2 cellular contexts compared by ENCODE assay signal in the genomic region with DNA sequence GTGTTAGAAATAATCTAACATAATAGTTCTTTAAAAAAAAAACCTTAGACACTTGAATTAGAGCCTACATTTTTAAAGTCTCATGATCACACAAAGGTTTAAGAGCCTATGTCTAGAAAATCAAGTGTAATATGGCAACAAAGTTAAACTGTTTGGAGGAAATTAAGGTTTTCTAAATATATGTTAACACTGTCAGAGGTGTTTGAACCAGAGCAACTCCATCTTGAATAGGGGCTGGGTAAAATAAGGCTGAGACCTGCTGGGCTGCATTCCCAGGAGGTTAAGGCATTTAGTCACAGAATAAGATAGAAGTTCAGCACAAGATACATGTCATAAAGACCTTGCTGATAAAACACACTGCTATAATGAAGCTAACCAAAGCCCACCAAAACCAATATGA.
TF ChIP-seq lines count a peak whose summit lies in the region.

No MANE protein-coding gene starts in this region.

TF ChIP-seq in liver, 16 proteins besides CTCF, POLR2A, EP300 and RAD21 (continued from another document):
- no peak for TF ChIP-seq HNF4A (conservative IDR thresholded peaks at IDR 0.05)
- no peak for TF ChIP-seq EGR1 (IDR thresholded peaks at IDR 0.05; ENCODE audit: low read depth in 2 of 2)
- no peak for TF ChIP-seq ZBTB33 (IDR thresholded peaks at IDR 0.05)
- no peak for TF ChIP-seq SP1 (IDR thresholded peaks at IDR 0.05)
- TF ChIP-seq RXRA (IDR thresholded peaks at IDR 0.05), result no peak
- TF ChIP-seq, protein P1, sequence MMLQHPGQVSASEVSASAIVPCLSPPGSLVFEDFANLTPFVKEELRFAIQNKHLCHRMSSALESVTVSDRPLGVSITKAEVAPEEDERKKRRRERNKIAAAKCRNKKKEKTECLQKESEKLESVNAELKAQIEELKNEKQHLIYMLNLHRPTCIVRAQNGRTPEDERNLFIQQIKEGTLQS (IDR thresholded peaks at IDR 0.05), result no peak
- no peak for TF ChIP-seq REST (IDR thresholded peaks at IDR 0.05)
- no peak for TF ChIP-seq HNF4G (IDR thresholded peaks at IDR 0.05)
- no peak for TF ChIP-seq YY1 (IDR thresholded peaks at IDR 0.05)
- no peak for TF ChIP-seq MAX (IDR thresholded peaks at IDR 0.05)
- no peak for TF ChIP-seq FOXA2 (IDR thresholded peaks at IDR 0.05)
- TF ChIP-seq NR2F2 (IDR thresholded peaks at IDR 0.05), result no peak
- TF ChIP-seq JUND (IDR thresholded peaks at IDR 0.05), result no peak
TF ChIP-seq in liver: peak in this region for 0.

TF ChIP-seq in HepG2, 621 proteins besides CTCF, POLR2A, EP300 and RAD21:
- TF ChIP-seq ZFP90 (CRISPR knock-in tag; IDR thresholded peaks at IDR 0.05; ENCODE audit: borderline replicate concordance), result no peak
- TF ChIP-seq SAP130 (CRISPR knock-in tag; IDR thresholded peaks at IDR 0.05; ENCODE audit: low read depth), result no peak
- TF ChIP-seq RFX3 (CRISPR knock-in tag; IDR thresholded peaks at IDR 0.05), result no peak
- TF ChIP-seq TMF1 (CRISPR knock-in tag; IDR thresholded peaks at IDR 0.05; ENCODE audit: low read depth), result no peak
- TF ChIP-seq ZZZ3 (CRISPR knock-in tag; IDR thresholded peaks at IDR 0.05; ENCODE audit: borderline replicate concordance), result no peak
- TF ChIP-seq NFYC (CRISPR knock-in tag; IDR thresholded peaks at IDR 0.05), result no peak
- TF ChIP-seq ATF4 (CRISPR knock-in tag; IDR thresholded peaks at IDR 0.05), result no peak
- TF ChIP-seq YEATS2 (CRISPR knock-in tag; IDR thresholded peaks at IDR 0.05; ENCODE audit: borderline replicate concordance), result no peak
- no peak for TF ChIP-seq ZNF292 (CRISPR knock-in tag; IDR thresholded peaks at IDR 0.05; ENCODE audit: borderline replicate concordance, low read depth)
- TF ChIP-seq KDM5B (CRISPR knock-in tag; IDR thresholded peaks at IDR 0.05; ENCODE audit: borderline replicate concordance), result no peak
- TF ChIP-seq NAIF1 (CRISPR knock-in tag; IDR thresholded peaks at IDR 0.05; ENCODE audit: borderline replicate concordance), result no peak
- TF ChIP-seq, protein P2, sequence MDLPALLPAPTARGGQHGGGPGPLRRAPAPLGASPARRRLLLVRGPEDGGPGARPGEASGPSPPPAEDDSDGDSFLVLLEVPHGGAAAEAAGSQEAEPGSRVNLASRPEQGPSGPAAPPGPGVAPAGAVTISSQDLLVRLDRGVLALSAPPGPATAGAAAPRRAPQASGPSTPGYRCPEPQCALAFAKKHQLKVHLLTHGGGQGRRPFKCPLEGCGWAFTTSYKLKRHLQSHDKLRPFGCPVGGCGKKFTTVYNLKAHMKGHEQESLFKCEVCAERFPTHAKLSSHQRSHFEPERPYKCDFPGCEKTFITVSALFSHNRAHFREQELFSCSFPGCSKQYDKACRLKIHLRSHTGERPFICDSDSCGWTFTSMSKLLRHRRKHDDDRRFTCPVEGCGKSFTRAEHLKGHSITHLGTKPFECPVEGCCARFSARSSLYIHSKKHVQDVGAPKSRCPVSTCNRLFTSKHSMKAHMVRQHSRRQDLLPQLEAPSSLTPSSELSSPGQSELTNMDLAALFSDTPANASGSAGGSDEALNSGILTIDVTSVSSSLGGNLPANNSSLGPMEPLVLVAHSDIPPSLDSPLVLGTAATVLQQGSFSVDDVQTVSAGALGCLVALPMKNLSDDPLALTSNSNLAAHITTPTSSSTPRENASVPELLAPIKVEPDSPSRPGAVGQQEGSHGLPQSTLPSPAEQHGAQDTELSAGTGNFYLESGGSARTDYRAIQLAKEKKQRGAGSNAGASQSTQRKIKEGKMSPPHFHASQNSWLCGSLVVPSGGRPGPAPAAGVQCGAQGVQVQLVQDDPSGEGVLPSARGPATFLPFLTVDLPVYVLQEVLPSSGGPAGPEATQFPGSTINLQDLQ (CRISPR knock-in tag; IDR thresholded peaks at IDR 0.05), result no peak
